Comparison of ENCODE assay signal across 9 cellular contexts in genomic region chr13:30743319-30744055, GRCh38. TPM values are rescaled to one million over a fixed set of nuclear protein-coding genes. Genes with fewer than 3 reads are reported as not detected.
DNase-seq lines count a peak whose midpoint lies in the region; ATAC-seq and TF ChIP-seq lines count a peak whose summit lies in the region.
"Had no signal": no experiment of that assay in that cellular context is flagged by ENCODE, and none has a peak within 500 bp of the region (broad histone marks: within the 10 kb centered on the region; RNA-seq: fewer than 3 reads in every experiment).

No MANE protein-coding gene starts in this region.

- TF ChIP-seq CTCF in adrenal gland (IDR thresholded peaks at IDR 0.05) (no peak), upper lobe of left lung (IDR thresholded peaks at IDR 0.05) (no peak)

- WGBS in adrenal gland, 4 donors: 15 to 34% (median 27%) methylated on average over 4 of the region's 4 CpGs
- WGBS in upper lobe of left lung, 2 donors: 52 to 59% methylated on average over 4 of the region's 4 CpGs

- no peak for DNase-seq in Right ventricle myocardium inferior (ENCODE audit: missing footprints)
- no peak for DNase-seq in cardiac septum (ENCODE audit: low spot score)
- DNase-seq in adrenal gland: peak in 6 of 7 donors; percentile 47 to 86 (median 73)
- peak; percentile 99 for DNase-seq in kidney tubule cell (ENCODE audit: low spot score)
- peak in 1 of 2 donors; percentile 66 for DNase-seq in upper lobe of left lung
- no peak for DNase-seq in NCI-H524 (lab: John Stamatoyannopoulos, UW)
- DNase-seq in HUDEP-2 (lab: John Stamatoyannopoulos, UW; ENCODE audit: unreplicated experiment in 76 of 76): no peak

- peaks cover 18 to 53% of the 10 kb centered on the region in 2 donors for H3K4me1 ChIP-seq in adrenal gland (replicated peaks in 1 of 2)
- H3K4me1 ChIP-seq in upper lobe of left lung: peaks cover 44 to 65% (median 55%) of the 10 kb centered on the region in 4 donors

- no peaks in the 10 kb centered on the region for H3K36me3 ChIP-seq in adrenal gland (replicated peaks in 1 of 2)
- H3K36me3 ChIP-seq in upper lobe of left lung: no peaks in the 10 kb centered on the region
- H3K36me3 ChIP-seq: cardiac muscle cell had no signal

- H3K27ac ChIP-seq in adrenal gland (peak overlapping the region in 4 of 5 donors; percentile 42 to 87 (median 58)), upper lobe of left lung (peak overlapping the region; percentile 68 to 85 (median 80))
- H3K27ac ChIP-seq: cardiac muscle cell had no signal

- ATAC-seq in Right ventricle myocardium inferior (peak; percentile 75), upper lobe of left lung (ENCODE audit: low FRiP score in 2 of 2) (peak; percentile 54 to 89), HG02884 (IDR thresholded peaks at IDR 0.05; ENCODE audit: unreplicated experiment) (no peak)

- TF ChIP-seq POLR2A in adrenal gland (IDR thresholded peaks at IDR 0.05) (no peak), upper lobe of left lung (IDR thresholded peaks at IDR 0.05) (no peak)

- H3K9me3 ChIP-seq in adrenal gland (replicated peaks in 1 of 3): no peaks in the 10 kb centered on the region
- no peaks in the 10 kb centered on the region for H3K9me3 ChIP-seq in upper lobe of left lung

- intact Hi-C loops in Right ventricle myocardium inferior (cut with DNase I) (no loop called here), cardiac septum (cut with DNase I) (no loop called here), adrenal gland (cut with DNase I) (no loop called here)

- H3K27me3 ChIP-seq in adrenal gland (no peaks in the 10 kb centered on the region), upper lobe of left lung (no peaks in the 10 kb centered on the region)
- H3K27me3 ChIP-seq: cardiac muscle cell had no signal

- H3K4me3 ChIP-seq in adrenal gland (no peak overlapping the region), upper lobe of left lung (no peak overlapping the region)
- H3K4me3 ChIP-seq: cardiac muscle cell had no signal

- peak in 2 of 4 donors; percentile 22 to 31 for TF ChIP-seq EP300 in upper lobe of left lung (IDR thresholded peaks at IDR 0.05)

RNA-seq across cellular contexts. Expression of gene ALOX5AP, which starts 8.1 kb away (rescaled TPM):
- total RNA-seq in Right ventricle myocardium inferior (13.6 TPM), cardiac septum (5.4 TPM), adrenal gland (100 to 1,000 TPM in 1 of 8 donors, 10 to 100 TPM in 7; 21.1 to 122 (median 44.2) TPM), upper lobe of left lung (100 to 1,000 TPM in 3 of 6 donors, 10 to 100 TPM in 3; 36.7 to 298 (median 151) TPM)
- 10 to 100 TPM in 1 of 3 donors, 1 to 10 TPM in 2; 6.3 to 42.8 (median 7.1) TPM for polyA plus RNA-seq in adrenal gland
- total RNA-seq: cardiac muscle cell had no signal

Comparison
In these comparisons a context has a peak if more than half of its experiments do, and no peak if none do; other contexts are left out.
1. DNase-seq: peak in adrenal gland (6 of 7) and kidney tubule cell (single experiment); none in Right ventricle myocardium inferior (single experiment), cardiac septum (single experiment), NCI-H524 (0 of 2) and HUDEP-2 (0 of 76).